Comparison of ENCODE assay signal across 8 cellular contexts in genomic region chr19:49546825-49547565, GRCh38. TPM values are rescaled to one million over a fixed set of nuclear protein-coding genes. Genes with fewer than 3 reads are reported as not detected.
DNase-seq lines count a peak whose midpoint lies in the region; ATAC-seq, FAIRE-seq and TF ChIP-seq lines count a peak whose summit lies in the region.

No MANE protein-coding gene starts in this region.

- TF ChIP-seq CTCF in A673 (conservative IDR thresholded peaks at IDR 0.05; ENCODE audit: low read depth, low read length) (peak; percentile 86), GM12873 (IDR thresholded peaks at IDR 0.05; ENCODE audit: insufficient read depth, low read depth, low read length, missing control alignments) (peak; percentile 82), MCF 10A (IDR thresholded peaks at IDR 0.05; ENCODE audit: unreplicated experiment) (peak; percentile 71)

- DNase-seq in A673 (ENCODE audit: low spot score) (peak; percentile 95), NCI-H2029 (lab: John Stamatoyannopoulos, UW) (peak; percentile 85), T-helper 2 cell (peak in 3 of 5 experiments; percentile 42 to 80 (median 63)), MCF 10A (ENCODE audit: unreplicated experiment) (peak; percentile 94), iPS-NIHi11 (ENCODE audit: low spot score) (peak; percentile 83), small intestine (peak; percentile 94)

- H3K4me1 Mint-ChIP-seq in MCF 10A (ENCODE audit: insufficient read depth, unreplicated experiment), result no peaks in the 10 kb centered on the region

- H3K36me3 ChIP-seq in A673 (ENCODE audit: insufficient read depth, low read length, poor library complexity, severe bottlenecking) (peaks cover 21% of the 10 kb centered on the region), small intestine (ENCODE audit: control insufficient read depth in 2 of 2, insufficient read depth in 2 of 2, low read length in 2 of 2) (peaks cover 0 to 12% of the 10 kb centered on the region in 2 donors)

- no peaks in the 10 kb centered on the region for H3K9me3 ChIP-seq in A673 (ENCODE audit: low read depth, low read length, poor library complexity, severe bottlenecking)
- no peaks in the 10 kb centered on the region for H3K9me3 ChIP-seq in small intestine (ENCODE audit: control insufficient read depth, low read depth)

- H3K4me1 ChIP-seq in A673 (ENCODE audit: insufficient read depth, low read length, poor library complexity, severe bottlenecking) (peaks cover 4% of the 10 kb centered on the region), small intestine (ENCODE audit: control insufficient read depth in 2 of 2, insufficient read depth in 1 of 2, low read depth in 1 of 2, low read length in 1 of 2) (no peaks in the 10 kb centered on the region)

- ATAC-seq in GM18502 (IDR thresholded peaks at IDR 0.05; ENCODE audit: poor library complexity, unreplicated experiment), result no peak

- H3K36me3 Mint-ChIP-seq in MCF 10A (ENCODE audit: insufficient read depth, unreplicated experiment), result no peaks in the 10 kb centered on the region

- no peak overlapping the region for H3K4me3 Mint-ChIP-seq in MCF 10A (ENCODE audit: unreplicated experiment)

- POLR2A ChIA-PET in A673 (lab: Charles Lee; ENCODE audit: low non-redundant PET) (no interaction called here), MCF 10A (lab: Yijun Ruan, JAX) (interaction anchor here (0.8 to 1.6 kb wide), 10 partner anchors 19 to 95 kb away, joined by 3 to 15 read pairs (median 6); partner anchors contain the start of genes NOSIP, PIH1D1, PRRG2 and RPS11)

- no peaks in the 10 kb centered on the region for H3K9me3 Mint-ChIP-seq in MCF 10A (ENCODE audit: unreplicated experiment)

- peaks cover 13% of the 10 kb centered on the region for H3K27me3 Mint-ChIP-seq in MCF 10A (ENCODE audit: insufficient read depth, unreplicated experiment)

- BruUV-seq in A673 (replicated peaks; lab: Mats Ljungman, UMichigan) (TSS peak; percentile 22), MCF 10A (replicated peaks; lab: Mats Ljungman, UMichigan) (no TSS peak)

- H3K27ac ChIP-seq in A673 (ENCODE audit: low read depth, low read length, poor library complexity, severe bottlenecking) (peak overlapping the region; percentile 14), small intestine (ENCODE audit: low read depth in 1 of 2, low read length in 1 of 2) (no peak overlapping the region)

- H3K4me3 ChIP-seq in A673 (ENCODE audit: low read depth, low read length, poor library complexity, severe bottlenecking), result no peak overlapping the region
- H3K4me3 ChIP-seq in small intestine (ENCODE audit: low read depth in 1 of 2, low read length in 2 of 2), result no peak overlapping the region

- WGBS in small intestine, 3 donors, result 4 to 9% (median 6%) methylated on average over 9 of the region's 9 CpGs

- CTCF ChIA-PET in A673 (lab: Charles Lee), result interaction anchor here (0.5 to 1.8 kb wide), 13 partner anchors 17 to 247 kb away, joined by 3 to 14 read pairs (median 5); no protein-coding TSS in a partner anchor
- CTCF ChIA-PET in MCF 10A (lab: Yijun Ruan, JAX), result interaction anchor here (0.5 to 4.1 kb wide), 32 partner anchors 8 to 322 kb away, joined by 3 to 51 read pairs (median 4); partner anchors contain the start of gene FLT3LG

- H3K27me3 ChIP-seq in A673 (replicated peaks; ENCODE audit: insufficient read depth, low read depth, low read length, poor library complexity) (no peaks in the 10 kb centered on the region), small intestine (ENCODE audit: control insufficient read depth in 2 of 2, insufficient read depth in 2 of 2, low read length in 2 of 2) (no peaks in the 10 kb centered on the region)

- H3K27ac Mint-ChIP-seq in MCF 10A (ENCODE audit: low read depth, unreplicated experiment), result no peak overlapping the region

- peak; percentile 51 for FAIRE-seq in small intestine (lab: Jason Lieb, UNC)

- intact Hi-C loops in A673 (cut with micrococcal nuclease; ENCODE audit: unreplicated experiment), result loop anchor here (2.0 kb wide), 1 partner anchor 40 kb away; no protein-coding TSS in a partner anchor
- intact Hi-C loops in MCF 10A (cut with micrococcal nuclease), result loop anchor here (1.0 to 10.0 kb wide), 4 partner anchors 23 to 322 kb away; partner anchors contain the start of gene FLT3LG

RNA-seq across cellular contexts. Expression of gene RCN3, which starts 19.2 kb away (rescaled TPM):
- total RNA-seq in A673 (2021), result 82.9 and 95.3 TPM in 2 replicates
- total RNA-seq in MCF 10A (2022), result not detected in 2 replicates
- 100 to 1,000 TPM in 2 of 3 donors, 10 to 100 TPM in 1; 38.0 to 687 (median 437) TPM for polyA plus RNA-seq in small intestine

RNA-seq across cellular contexts. Expression of gene NOSIP, which starts 33.4 kb away (rescaled TPM):
- total RNA-seq in A673 (2021) (169 and 178 TPM in 2 replicates), MCF 10A (2022) (54.4 and 57.9 TPM in 2 replicates)
- polyA plus RNA-seq in small intestine, result 100 to 1,000 TPM; 102 to 181 (median 167) TPM

RNA-seq across cellular contexts. Expression of gene PRRG2, which starts 34.1 kb away (rescaled TPM):
- 1.5 and 1.9 TPM in 2 replicates for total RNA-seq in A673 (2021)
- 3.9 and 4.7 TPM in 2 replicates for total RNA-seq in MCF 10A (2022)
- polyA plus RNA-seq in small intestine, result 10 to 100 TPM; 14.2 to 23.7 (median 21.3) TPM

RNA-seq across cellular contexts. Expression of gene FCGRT, which starts 34.5 kb away (rescaled TPM):
- total RNA-seq in A673 (2021) (396 and 482 TPM in 2 replicates), MCF 10A (2022) (not detected in 2 replicates)
- polyA plus RNA-seq in small intestine, result 100 to 1,000 TPM; 354 to 541 (median 486) TPM

RNA-seq across cellular contexts. Expression of gene PRR12, which starts 44.0 kb away (rescaled TPM):
- total RNA-seq in A673 (2021), result 51.4 and 54.0 TPM in 2 replicates
- total RNA-seq in MCF 10A (2022), result 19.0 and 20.2 TPM in 2 replicates
- 10 to 100 TPM in 1 of 3 donors, 1 to 10 TPM in 2; 2.4 to 11.4 (median 4.5) TPM for polyA plus RNA-seq in small intestine

Comparison
In these comparisons a context has a peak if more than half of its experiments do, and no peak if none do; other contexts are left out.
1. RNA of gene RCN3, which starts 19.2 kb away (total RNA-seq): 82.9 to 95.3 TPM in A673; not detected in MCF 10A; every median in the first group is over 10 times any median in the second.
2. Peak in every context shown above with its lines, with median percentiles within 50 percentile points of each other: DNase-seq and CTCF ChIP-seq.